In the genomic region with DNA sequence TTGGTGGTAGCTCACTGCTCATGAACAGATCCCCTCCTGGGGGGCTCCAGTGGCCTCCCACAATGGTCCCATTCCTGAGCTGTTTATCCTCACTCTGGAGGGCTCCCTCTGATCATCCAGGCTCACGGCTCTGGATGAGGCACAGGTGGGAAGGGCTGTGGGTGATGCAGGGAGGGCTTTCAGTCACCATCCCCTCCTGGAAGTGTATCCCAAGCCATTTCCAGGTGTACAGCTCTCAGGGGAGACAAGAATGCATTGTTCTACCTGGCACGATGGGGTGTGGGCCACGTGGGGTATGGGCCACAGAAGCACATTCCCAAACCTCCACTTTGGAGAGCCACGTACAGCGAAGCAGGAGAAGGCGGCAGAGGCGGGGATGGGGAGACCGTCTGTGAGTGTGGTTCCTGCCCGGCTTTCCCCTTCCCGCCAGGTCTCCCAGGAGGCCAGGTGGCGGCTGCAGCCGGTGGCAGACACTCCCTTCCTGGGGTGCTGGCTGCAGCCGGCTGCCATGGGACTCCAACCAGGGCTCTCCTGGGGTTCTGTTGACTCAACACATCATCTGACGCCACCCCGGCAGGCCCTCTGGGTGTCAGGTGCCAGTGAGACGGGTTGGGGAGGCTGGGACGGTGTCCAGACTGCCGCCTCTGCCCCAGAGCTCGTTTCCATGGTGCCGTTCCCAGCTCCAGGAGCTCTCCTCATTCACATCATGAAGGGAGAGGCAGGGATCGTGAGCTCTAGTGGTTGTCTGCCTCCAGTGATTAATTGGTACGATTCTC, we compare ENCODE assay signal across 9 cellular contexts.
A peak's percentile ranks its signal among the peaks of the same experiment; 100 is the strongest.
DNase-seq lines count a peak whose midpoint lies in the region; ATAC-seq and TF ChIP-seq lines count a peak whose summit lies in the region.
"Had no signal": no experiment of that assay in that cellular context is flagged by ENCODE, and none has a peak within 500 bp of the region (broad histone marks: within the 10 kb centered on the region; RNA-seq: fewer than 3 reads in every experiment).

No MANE protein-coding gene starts in this region.

- peaks cover 16% of the 10 kb centered on the region for H3K4me1 ChIP-seq in upper lobe of right lung

- no peaks in the 10 kb centered on the region for H3K36me3 ChIP-seq in upper lobe of right lung
- H3K36me3 ChIP-seq: adrenal gland had no signal

- ATAC-seq in upper lobe of right lung: peak; percentile 61
- ATAC-seq in activated T-cell treated with anti-CD3 and anti-CD28 coated beads, Interleukin-2, amount 50 U/mL, for 4 hours: no peak

- no peak overlapping the region for H3K4me3 Mint-ChIP-seq in activated T-cell treated with anti-CD3 and anti-CD28 coated beads, Interleukin-2, amount 50 U/mL, for 4 hours

- no peak overlapping the region for H3K27ac ChIP-seq in upper lobe of right lung

- intact Hi-C loops in upper lobe of right lung (cut with DNase I): no loop called here

- peak; percentile 14 for DNase-seq in NCI-H1436 treated with DMSO at 0.1 percent for 48 hours (lab: John Stamatoyannopoulos, UW)
- peak in 37 of 56 donors; percentile 13 to 77 (median 35) for DNase-seq in amygdala (lab: John Stamatoyannopoulos, UW)
- DNase-seq in hippocampal formation (lab: John Stamatoyannopoulos, UW): peak; percentile 17 to 30
- no peak for DNase-seq in upper lobe of right lung
- no peak for DNase-seq in GM19238 (ENCODE audit: insufficient read length, low spot score)
- DNase-seq in activated T-cell treated with anti-CD3 and anti-CD28 coated beads, Interleukin-2, amount 50 U/mL, for 4 hours: no peak
- DNase-seq in NCI-H524 (lab: John Stamatoyannopoulos, UW): no peak
- DNase-seq: foreskin fibroblast had no signal

- H3K36me3 Mint-ChIP-seq in activated T-cell treated with anti-CD3 and anti-CD28 coated beads, Interleukin-2, amount 50 U/mL, for 4 hours (ENCODE audit: insufficient read depth): peaks cover 3% of the 10 kb centered on the region

- no peaks in the 10 kb centered on the region for H3K9me3 Mint-ChIP-seq in activated T-cell treated with anti-CD3 and anti-CD28 coated beads, Interleukin-2, amount 50 U/mL, for 4 hours

- no peaks in the 10 kb centered on the region for H3K27me3 ChIP-seq in upper lobe of right lung
- H3K27me3 ChIP-seq: adrenal gland had no signal

- H3K4me1 Mint-ChIP-seq in activated T-cell treated with anti-CD3 and anti-CD28 coated beads, Interleukin-2, amount 50 U/mL, for 4 hours (ENCODE audit: low read depth): no peaks in the 10 kb centered on the region

- no peaks in the 10 kb centered on the region for H3K9me3 ChIP-seq in upper lobe of right lung
- H3K9me3 ChIP-seq: adrenal gland had no signal

- H3K27me3 Mint-ChIP-seq in activated T-cell treated with anti-CD3 and anti-CD28 coated beads, Interleukin-2, amount 50 U/mL, for 4 hours (ENCODE audit: low read depth): no peaks in the 10 kb centered on the region

- TF ChIP-seq CTCF in upper lobe of right lung (IDR thresholded peaks at IDR 0.05): no peak

- H3K4me3 ChIP-seq in upper lobe of right lung: no peak overlapping the region
- H3K4me3 ChIP-seq: adrenal gland had no signal

Comparison
In these comparisons a context has a peak if more than half of its experiments do, and no peak if none do; other contexts are left out.
1. DNase-seq: peak in NCI-H1436 treated with DMSO at 0.1 percent for 48 hours (single experiment), amygdala (37 of 56) and hippocampal formation (2 of 2); none in upper lobe of right lung (single experiment), GM19238 (single experiment), activated T-cell treated with anti-CD3 and anti-CD28 coated beads, Interleukin-2, amount 50 U/mL, for 4 hours (single experiment) and NCI-H524 (0 of 2).